1 cellular context compared by ENCODE assay signal in genomic region chr4:133186845-133187244, GRCh38.
TF ChIP-seq lines count a peak whose summit lies in the region.

No MANE protein-coding gene starts in this region.

TF ChIP-seq in IMR-90, 13 proteins besides CTCF, POLR2A, EP300 and RAD21:
- TF ChIP-seq SMC3 (IDR thresholded peaks at IDR 0.05; ENCODE audit: low read depth, low read length): no peak
- no peak for TF ChIP-seq FOS (IDR thresholded peaks at IDR 0.05; ENCODE audit: low read depth, low read length)
- TF ChIP-seq USF2 (IDR thresholded peaks at IDR 0.05; ENCODE audit: low read depth, low read length): no peak
- TF ChIP-seq CHD1 (IDR thresholded peaks at IDR 0.05; ENCODE audit: low read depth, low read length): no peak
- TF ChIP-seq, protein P1, sequence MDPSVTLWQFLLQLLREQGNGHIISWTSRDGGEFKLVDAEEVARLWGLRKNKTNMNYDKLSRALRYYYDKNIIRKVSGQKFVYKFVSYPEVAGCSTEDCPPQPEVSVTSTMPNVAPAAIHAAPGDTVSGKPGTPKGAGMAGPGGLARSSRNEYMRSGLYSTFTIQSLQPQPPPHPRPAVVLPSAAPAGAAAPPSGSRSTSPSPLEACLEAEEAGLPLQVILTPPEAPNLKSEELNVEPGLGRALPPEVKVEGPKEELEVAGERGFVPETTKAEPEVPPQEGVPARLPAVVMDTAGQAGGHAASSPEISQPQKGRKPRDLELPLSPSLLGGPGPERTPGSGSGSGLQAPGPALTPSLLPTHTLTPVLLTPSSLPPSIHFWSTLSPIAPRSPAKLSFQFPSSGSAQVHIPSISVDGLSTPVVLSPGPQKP (IDR thresholded peaks at IDR 0.05; ENCODE audit: borderline replicate concordance, low read depth, low read length): no peak
- no peak for TF ChIP-seq NFE2L2 (IDR thresholded peaks at IDR 0.05; ENCODE audit: low read depth, low read length)
- TF ChIP-seq MAZ (IDR thresholded peaks at IDR 0.05; ENCODE audit: borderline replicate concordance, low read depth, low read length): no peak
- TF ChIP-seq BHLHE40 (IDR thresholded peaks at IDR 0.05; ENCODE audit: low read depth, low read length): no peak
- no peak for TF ChIP-seq CEBPB (IDR thresholded peaks at IDR 0.05; ENCODE audit: low read depth, low read length)
- no peak for TF ChIP-seq MAFK (IDR thresholded peaks at IDR 0.05; ENCODE audit: low read depth, low read length)
- TF ChIP-seq MXI1 (IDR thresholded peaks at IDR 0.05; ENCODE audit: borderline replicate concordance, low read depth, low read length): no peak
- no peak for TF ChIP-seq RCOR1 (IDR thresholded peaks at IDR 0.05; ENCODE audit: insufficient replicate concordance, low read length)
- no peak for TF ChIP-seq RFX5 (IDR thresholded peaks at IDR 0.05; ENCODE audit: low read depth, low read length)
TF ChIP-seq in IMR-90: peak in this region for 0.
